In genomic region chr16:4693296-4693955, GRCh38 we compare ENCODE assay signal across 1 cellular context.
TF ChIP-seq lines count a peak whose summit lies in the region.

NUDT16L1 (plus strand) TSS chr16:4693562; CDS start chr16:4693727, 165 bp downstream.

TF ChIP-seq in HepG2, 621 proteins besides CTCF, POLR2A, EP300 and RAD21 (continued from another document and continues in another):
- TF ChIP-seq ZNF710 (CRISPR knock-in tag; IDR thresholded peaks at IDR 0.05; ENCODE audit: borderline replicate concordance) (0 out of 2 replicates have a peak, but pooled peaks have one; percentile 34), HDAC2 (CRISPR knock-in tag; IDR thresholded peaks at IDR 0.05) (peak; percentile 30; the same call in 1 of the 2 replicates), TRIM22 (IDR thresholded peaks at IDR 0.05) (no peak), ELK4 (CRISPR knock-in tag; IDR thresholded peaks at IDR 0.05; ENCODE audit: borderline replicate concordance) (no peak), ZNF549 (CRISPR knock-in tag; IDR thresholded peaks at IDR 0.05) (no peak), THAP7 (CRISPR knock-in tag; IDR thresholded peaks at IDR 0.05) (no peak), ZSCAN12 (CRISPR knock-in tag; IDR thresholded peaks at IDR 0.05) (no peak), FOXA3 (CRISPR knock-in tag; IDR thresholded peaks at IDR 0.05) (no peak), FOXO1 (CRISPR knock-in tag; IDR thresholded peaks at IDR 0.05) (no peak), MZF1 (CRISPR knock-in tag; IDR thresholded peaks at IDR 0.05; ENCODE audit: borderline replicate concordance) (no peak), SMARCE1 (IDR thresholded peaks at IDR 0.05; ENCODE audit: borderline replicate concordance) (no peak), ZNF703 (CRISPR knock-in tag; IDR thresholded peaks at IDR 0.05; ENCODE audit: borderline replicate concordance) (no peak), HDAC1 (CRISPR knock-in tag; IDR thresholded peaks at IDR 0.05) (peak; percentile 32), ZNF235 (CRISPR knock-in tag; IDR thresholded peaks at IDR 0.05; ENCODE audit: borderline replicate concordance) (peak; percentile 29; the same call in 1 of the 2 replicates), SCMH1 (CRISPR knock-in tag; IDR thresholded peaks at IDR 0.05; ENCODE audit: borderline replicate concordance) (no peak), DBP (CRISPR knock-in tag; IDR thresholded peaks at IDR 0.05; ENCODE audit: not compliant biosample characterization) (no peak), NFIB (CRISPR knock-in tag; IDR thresholded peaks at IDR 0.05; ENCODE audit: borderline replicate concordance) (no peak), ZNF607 (CRISPR knock-in tag; IDR thresholded peaks at IDR 0.05; ENCODE audit: borderline replicate concordance) (no peak), SIX1 (CRISPR knock-in tag; IDR thresholded peaks at IDR 0.05; ENCODE audit: borderline replicate concordance) (no peak), ATM (IDR thresholded peaks at IDR 0.05; ENCODE audit: borderline replicate concordance) (no peak), ZBTB49 (CRISPR knock-in tag; IDR thresholded peaks at IDR 0.05; ENCODE audit: borderline replicate concordance) (no peak), NR1H2 (CRISPR knock-in tag; IDR thresholded peaks at IDR 0.05; ENCODE audit: borderline replicate concordance, low read depth) (no peak), PHB2 (IDR thresholded peaks at IDR 0.05; ENCODE audit: partially characterized antibody) (no peak), FOXJ3 (CRISPR knock-in tag; IDR thresholded peaks at IDR 0.05; ENCODE audit: borderline replicate concordance) (no peak), MEIS2 (CRISPR knock-in tag; IDR thresholded peaks at IDR 0.05) (no peak), CBX5 (CRISPR knock-in tag; IDR thresholded peaks at IDR 0.05; ENCODE audit: borderline replicate concordance) (no peak), IRF2 (CRISPR knock-in tag; IDR thresholded peaks at IDR 0.05) (peak; percentile 48; the same call in 1 of the 2 replicates), ZNF138 (CRISPR knock-in tag; IDR thresholded peaks at IDR 0.05; ENCODE audit: low read depth) (0 out of 2 replicates have a peak, but pooled peaks have one; percentile 21), ZNF30 (CRISPR knock-in tag; IDR thresholded peaks at IDR 0.05) (no peak), FOXK2 (IDR thresholded peaks at IDR 0.05) (no peak), SALL2 (CRISPR knock-in tag; IDR thresholded peaks at IDR 0.05) (peak; percentile 25; the same call in 1 of the 2 replicates), PRMT3 (CRISPR knock-in tag; IDR thresholded peaks at IDR 0.05; ENCODE audit: borderline replicate concordance, low read depth) (peak; percentile 62; the same call in 1 of the 2 replicates), ZNF724P (CRISPR knock-in tag; IDR thresholded peaks at IDR 0.05; ENCODE audit: borderline replicate concordance) (0 out of 2 replicates have a peak, but pooled peaks have one; percentile 31), SMAD9 (CRISPR knock-in tag; IDR thresholded peaks at IDR 0.05) (no peak), ZNF556 (CRISPR knock-in tag; IDR thresholded peaks at IDR 0.05; ENCODE audit: borderline replicate concordance) (no peak; the same call in 1 of the 2 replicates), CBX2 (IDR thresholded peaks at IDR 0.05; ENCODE audit: low read depth, low read length) (no peak), CBX2 (CRISPR knock-in tag; IDR thresholded peaks at IDR 0.05; ENCODE audit: low read depth) (no peak), SYNCRIP (IDR thresholded peaks at IDR 0.05; ENCODE audit: insufficient read depth, low read depth, low read length) (no peak), ZFP91 (CRISPR knock-in tag; IDR thresholded peaks at IDR 0.05; ENCODE audit: borderline replicate concordance) (no peak), MLLT10 (CRISPR knock-in tag; IDR thresholded peaks at IDR 0.05) (no peak), MEF2D (CRISPR knock-in tag; IDR thresholded peaks at IDR 0.05) (no peak), ZBTB42 (CRISPR knock-in tag; IDR thresholded peaks at IDR 0.05) (no peak), IKZF4 (CRISPR knock-in tag; IDR thresholded peaks at IDR 0.05; ENCODE audit: borderline replicate concordance, low read depth, not compliant biosample characterization) (peak; percentile 46), ZNF431 (CRISPR knock-in tag; IDR thresholded peaks at IDR 0.05; ENCODE audit: borderline replicate concordance, low read depth) (peak; percentile 33; the same call in 1 of the 2 replicates)
- TF ChIP-seq, protein P1, sequence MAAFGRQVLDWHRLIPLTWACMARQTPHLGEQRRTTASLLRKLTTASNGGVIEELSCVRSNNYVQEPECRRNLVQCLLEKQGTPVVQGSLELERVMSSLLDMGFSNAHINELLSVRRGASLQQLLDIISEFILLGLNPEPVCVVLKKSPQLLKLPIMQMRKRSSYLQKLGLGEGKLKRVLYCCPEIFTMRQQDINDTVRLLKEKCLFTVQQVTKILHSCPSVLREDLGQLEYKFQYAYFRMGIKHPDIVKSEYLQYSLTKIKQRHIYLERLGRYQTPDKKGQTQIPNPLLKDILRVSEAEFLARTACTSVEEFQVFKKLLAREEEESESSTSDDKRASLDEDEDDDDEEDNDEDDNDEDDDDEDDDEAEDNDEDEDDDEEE (CRISPR knock-in tag; IDR thresholded peaks at IDR 0.05), result no peak
- TF ChIP-seq, protein P2, sequence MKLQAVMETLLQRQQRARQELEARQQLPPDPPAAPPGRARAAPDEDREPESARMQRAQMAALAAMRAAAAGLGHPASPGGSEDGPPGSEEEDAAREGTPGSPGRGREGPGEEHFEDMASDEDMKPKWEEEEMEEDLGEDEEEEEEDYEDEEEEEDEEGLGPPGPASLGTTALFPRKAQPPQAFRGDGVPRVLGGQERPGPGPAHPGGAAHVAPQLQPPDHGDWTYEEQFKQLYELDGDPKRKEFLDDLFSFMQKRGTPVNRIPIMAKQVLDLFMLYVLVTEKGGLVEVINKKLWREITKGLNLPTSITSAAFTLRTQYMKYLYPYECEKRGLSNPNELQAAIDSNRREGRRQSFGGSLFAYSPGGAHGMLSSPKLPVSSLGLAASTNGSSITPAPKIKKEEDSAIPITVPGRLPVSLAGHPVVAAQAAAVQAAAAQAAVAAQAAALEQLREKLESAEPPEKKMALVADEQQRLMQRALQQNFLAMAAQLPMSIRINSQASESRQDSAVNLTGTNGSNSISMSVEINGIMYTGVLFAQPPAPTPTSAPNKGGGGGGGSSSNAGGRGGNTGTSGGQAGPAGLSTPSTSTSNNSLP (IDR thresholded peaks at IDR 0.05; ENCODE audit: low read depth, low read length), result no peak
- TF ChIP-seq, protein P3, sequence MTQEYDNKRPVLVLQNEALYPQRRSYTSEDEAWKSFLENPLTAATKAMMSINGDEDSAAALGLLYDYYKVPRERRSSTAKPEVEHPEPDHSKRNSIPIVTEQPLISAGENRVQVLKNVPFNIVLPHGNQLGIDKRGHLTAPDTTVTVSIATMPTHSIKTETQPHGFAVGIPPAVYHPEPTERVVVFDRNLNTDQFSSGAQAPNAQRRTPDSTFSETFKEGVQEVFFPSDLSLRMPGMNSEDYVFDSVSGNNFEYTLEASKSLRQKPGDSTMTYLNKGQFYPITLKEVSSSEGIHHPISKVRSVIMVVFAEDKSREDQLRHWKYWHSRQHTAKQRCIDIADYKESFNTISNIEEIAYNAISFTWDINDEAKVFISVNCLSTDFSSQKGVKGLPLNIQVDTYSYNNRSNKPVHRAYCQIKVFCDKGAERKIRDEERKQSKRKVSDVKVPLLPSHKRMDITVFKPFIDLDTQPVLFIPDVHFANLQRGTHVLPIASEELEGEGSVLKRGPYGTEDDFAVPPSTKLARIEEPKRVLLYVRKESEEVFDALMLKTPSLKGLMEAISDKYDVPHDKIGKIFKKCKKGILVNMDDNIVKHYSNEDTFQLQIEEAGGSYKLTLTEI (CRISPR knock-in tag; conservative IDR thresholded peaks at IDR 0.05), result no peak
